10 cellular contexts compared by ENCODE assay signal in the genomic region with DNA sequence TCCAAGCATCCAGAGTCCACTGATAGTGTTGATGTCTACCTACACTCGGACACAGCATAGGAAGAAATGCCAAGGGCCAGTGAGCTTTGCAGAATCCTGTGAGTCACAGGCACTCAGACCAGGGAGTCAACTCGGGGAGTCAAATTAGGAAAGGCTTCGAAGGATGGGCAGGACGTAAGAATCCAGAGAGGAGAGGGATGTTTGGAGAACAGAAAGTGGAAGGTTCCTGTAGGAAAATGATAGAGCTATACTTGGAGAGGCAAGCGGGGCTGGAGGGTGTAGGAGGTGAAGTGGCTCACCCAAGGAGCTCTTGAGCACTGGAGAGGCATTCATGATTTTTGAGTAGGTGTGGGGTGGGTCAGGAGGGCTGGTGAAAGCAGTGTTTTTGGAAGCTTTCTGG. TPM values are rescaled to one million over a fixed set of nuclear protein-coding genes. Genes with fewer than 3 reads are reported as not detected.
A peak's percentile ranks its signal among the peaks of the same experiment; 100 is the strongest.
DNase-seq lines count a peak whose midpoint lies in the region; ATAC-seq and TF ChIP-seq lines count a peak whose summit lies in the region.
"Had no signal": no experiment of that assay in that cellular context is flagged by ENCODE, and none has a peak within 500 bp of the region (broad histone marks: within the 10 kb centered on the region; RNA-seq: fewer than 3 reads in every experiment).

No MANE protein-coding gene starts in this region.

- H3K4me1 Mint-ChIP-seq in activated CD8-positive, alpha-beta memory T cell treated with anti-CD3 and anti-CD28 coated beads, Interleukin-2, amount 10 ng/mL, durations not matched to agents 7 days and 5 days = peaks cover 13% of the 10 kb centered on the region

- H3K9ac ChIP-seq in adipocyte (ENCODE audit: low read length) = peak overlapping the region; percentile 97
- H3K9ac ChIP-seq in skeletal muscle satellite cell (ENCODE audit: low read depth, low read length) = peak overlapping the region; percentile 99

- H3K9me3 ChIP-seq in adipocyte (ENCODE audit: control insufficient read depth, low read length) (no peaks in the 10 kb centered on the region), gastroesophageal sphincter (no peaks in the 10 kb centered on the region), skeletal muscle satellite cell (replicated peaks; ENCODE audit: low read length) (no peaks in the 10 kb centered on the region)

- ATAC-seq in gastroesophageal sphincter = no peak
- no peak for ATAC-seq in GM18867 (IDR thresholded peaks at IDR 0.05; ENCODE audit: unreplicated experiment)
- no peak for ATAC-seq in activated CD8-positive, alpha-beta memory T cell treated with anti-CD3 and anti-CD28 coated beads, Interleukin-2, amount 10 ng/mL, durations not matched to agents 7 days and 5 days

- H3K36me3 ChIP-seq in adipocyte (ENCODE audit: control insufficient read depth, insufficient read depth, low read length, severe bottlenecking) (peaks cover 35% of the 10 kb centered on the region), gastroesophageal sphincter (peaks cover 0 to 24% of the 10 kb centered on the region in 2 donors), skeletal muscle satellite cell (ENCODE audit: insufficient read depth, low read length) (peaks cover 71% of the 10 kb centered on the region)

- peak overlapping the region; percentile 89 for H3K4me2 ChIP-seq in skeletal muscle satellite cell (ENCODE audit: low read length)

- no peak for TF ChIP-seq POLR2A in gastroesophageal sphincter (IDR thresholded peaks at IDR 0.05)

- peaks cover 9% of the 10 kb centered on the region for H3K36me3 Mint-ChIP-seq in activated CD8-positive, alpha-beta memory T cell treated with anti-CD3 and anti-CD28 coated beads, Interleukin-2, amount 10 ng/mL, durations not matched to agents 7 days and 5 days

- TF ChIP-seq CTCF in gastroesophageal sphincter (IDR thresholded peaks at IDR 0.05) = no peak

- H3K27ac ChIP-seq in gastroesophageal sphincter = peak overlapping the region; percentile 96 to 100 (median 99)

- WGBS in gastroesophageal sphincter (ENCODE audit: low coverage in 1 of 2), 2 donors = 10 to 16% methylated on average over 2 to 5 of the region's 5 CpGs

- CTCF ChIA-PET in activated CD8-positive, alpha-beta memory T cell treated with anti-CD3 and anti-CD28 coated beads, Interleukin-2, amount 10 ng/mL, durations not matched to agents 7 days and 5 days (lab: Charles Lee) = interaction anchor here (0.7 to 2.0 kb wide), 9 partner anchors 9 to 144 kb away, joined by 3 to 10 read pairs (median 3); a partner anchor contains a TSS

- H3K27me3 Mint-ChIP-seq in activated CD8-positive, alpha-beta memory T cell treated with anti-CD3 and anti-CD28 coated beads, Interleukin-2, amount 10 ng/mL, durations not matched to agents 7 days and 5 days = no peaks in the 10 kb centered on the region

- H3K9me3 Mint-ChIP-seq in activated CD8-positive, alpha-beta memory T cell treated with anti-CD3 and anti-CD28 coated beads, Interleukin-2, amount 10 ng/mL, durations not matched to agents 7 days and 5 days (ENCODE audit: low read depth) = no peaks in the 10 kb centered on the region

- no peak overlapping the region for H3K4me3 Mint-ChIP-seq in activated CD8-positive, alpha-beta memory T cell treated with anti-CD3 and anti-CD28 coated beads, Interleukin-2, amount 10 ng/mL, durations not matched to agents 7 days and 5 days

- peaks cover 50% of the 10 kb centered on the region for H3K4me1 ChIP-seq in adipocyte (ENCODE audit: control insufficient read depth, insufficient read depth, low read length)
- H3K4me1 ChIP-seq in gastroesophageal sphincter = peaks cover 0 to 83% (median 58%) of the 10 kb centered on the region in 3 donors
- H3K4me1 ChIP-seq in skeletal muscle satellite cell (ENCODE audit: control insufficient read depth, insufficient read depth, low read length) = peaks cover 69% of the 10 kb centered on the region

- no peak overlapping the region for H3K27ac Mint-ChIP-seq in activated CD8-positive, alpha-beta memory T cell treated with anti-CD3 and anti-CD28 coated beads, Interleukin-2, amount 10 ng/mL, durations not matched to agents 7 days and 5 days

- H3K27me3 ChIP-seq in adipocyte (replicated peaks; ENCODE audit: control insufficient read depth, insufficient read depth, low read length) (no peaks in the 10 kb centered on the region), gastroesophageal sphincter (no peaks in the 10 kb centered on the region), skeletal muscle satellite cell (ENCODE audit: control insufficient read depth, insufficient read depth, low read length) (no peaks in the 10 kb centered on the region)

- DNase-seq in EL (peak; percentile 76), adipocyte (ENCODE audit: low read depth) (peak; percentile 63), globus pallidus (ENCODE audit: low spot score) (no peak), NCI-H1092 treated with DMSO at 0.1 percent for 48 hours (lab: John Stamatoyannopoulos, UW) (no peak)
- DNase-seq in activated CD8-positive, alpha-beta memory T cell treated with anti-CD3 and anti-CD28 coated beads, Interleukin-2, amount 10 ng/mL, durations not matched to agents 7 days and 5 days = no peak
- DNase-seq: NCI-H146 had no signal

- TF ChIP-seq EP300 in gastroesophageal sphincter (IDR thresholded peaks at IDR 0.05) = no peak

- peak overlapping the region; percentile 90 for H3K4me3 ChIP-seq in adipocyte (ENCODE audit: low read length)
- peak overlapping the region in 1 of 2 donors; percentile 99 for H3K4me3 ChIP-seq in gastroesophageal sphincter
- H3K4me3 ChIP-seq in skeletal muscle satellite cell (ENCODE audit: low read length) = peak overlapping the region; percentile 93

RNA-seq across cellular contexts. Expression of a gene that starts 3.0 kb away (rescaled TPM):
- 100 to 1,000 TPM; 111 to 389 (median 146) TPM for total RNA-seq in gastroesophageal sphincter
- 48.7 and 72.7 TPM in 2 replicates for total RNA-seq in skeletal muscle satellite cell (2012; rRNA removed)
- total RNA-seq in activated CD8-positive, alpha-beta memory T cell treated with anti-CD3 and anti-CD28 coated beads, Interleukin-2, amount 10 ng/mL, durations not matched to agents 7 days and 5 days = 100 to 1,000 TPM; 173 to 212 TPM

RNA-seq across cellular contexts. Expression of a gene that starts 21.6 kb away (rescaled TPM):
- total RNA-seq in gastroesophageal sphincter = 1 to 10 TPM in 2 of 4 donors, under 1 TPM in 2; 0.31 to 2.4 (median 1.2) TPM
- total RNA-seq in skeletal muscle satellite cell (2012; rRNA removed) = 0.51 and 0.66 TPM in 2 replicates
- 1 to 10 TPM; 2.3 to 2.6 TPM for total RNA-seq in activated CD8-positive, alpha-beta memory T cell treated with anti-CD3 and anti-CD28 coated beads, Interleukin-2, amount 10 ng/mL, durations not matched to agents 7 days and 5 days

RNA-seq across cellular contexts. Expression of a gene that starts 24.5 kb away (rescaled TPM):
- 1 to 10 TPM in 1 of 4 donors, under 1 TPM in 1, not detected in 2; 0.78 to 2.5 TPM for total RNA-seq in gastroesophageal sphincter
- under 0.01 and 0.66 TPM in 2 replicates for total RNA-seq in skeletal muscle satellite cell (2012; rRNA removed)
- 1 to 10 TPM in 1 of 2 experiments, under 1 TPM in 1; 0.47 to 1.6 TPM for total RNA-seq in activated CD8-positive, alpha-beta memory T cell treated with anti-CD3 and anti-CD28 coated beads, Interleukin-2, amount 10 ng/mL, durations not matched to agents 7 days and 5 days

RNA-seq across cellular contexts. Expression of a gene that starts 59.1 kb away (rescaled TPM):
- under 1 TPM in 1 of 4 donors, not detected in 3; 0.40 TPM for total RNA-seq in gastroesophageal sphincter
- total RNA-seq in skeletal muscle satellite cell (2012; rRNA removed) = not detected in 2 replicates
- total RNA-seq in activated CD8-positive, alpha-beta memory T cell treated with anti-CD3 and anti-CD28 coated beads, Interleukin-2, amount 10 ng/mL, durations not matched to agents 7 days and 5 days = not detected
- total RNA-seq: activated CD8-positive, alpha-beta memory T cell treated with anti-CD3 and anti-CD28 coated beads for 36 hours had no signal

Comparison
In these comparisons a context has a peak if more than half of its experiments do, and no peak if none do; other contexts are left out.
1. DNase-seq: peak in EL (single experiment) and adipocyte (single experiment); none in globus pallidus (single experiment), activated CD8-positive, alpha-beta memory T cell treated with anti-CD3 and anti-CD28 coated beads, Interleukin-2, amount 10 ng/mL, durations not matched to agents 7 days and 5 days (single experiment) and NCI-H1092 treated with DMSO at 0.1 percent for 48 hours (single experiment).